Comparison of ENCODE assay signal across 15 cellular contexts in genomic region chr15:88902491-88902835, GRCh38.
"Had no signal": no experiment of that assay in that cellular context is flagged by ENCODE, and none has a peak within 500 bp of the region (broad histone marks: within the 10 kb centered on the region; RNA-seq: fewer than 3 reads in every experiment).

No MANE protein-coding gene starts in this region.

- H3K27ac ChIP-seq: brain microvascular endothelial cell, hepatocyte had no signal

- H3K27ac Mint-ChIP-seq: activated B cell treated with CpG ODN at 0.5 μM for 24 hours; activated T-helper 1 cell treated with anti-CD3 and anti-CD28 coated beads, Interleukin-12 subunit alpha, Interleukin-12 subunit beta, Interleukin-2, Interleukin-4 antibody, amounts not matched to agents 30 ng/mL and 10 ng/mL and 1 ng/mL, durations not matched to agents 14 hours and 24 hours and 36 hours; endodermal cell; type B pancreatic cell had no signal

- H3K9me3 Mint-ChIP-seq: activated B cell treated with CpG ODN at 0.5 μM for 24 hours; activated naive CD8-positive, alpha-beta T cell treated with anti-CD3 and anti-CD28 coated beads, Interleukin-2, amount 10 ng/mL, durations not matched to agents 7 days and 5 days; activated T-helper 1 cell treated with anti-CD3 and anti-CD28 coated beads, Interleukin-12 subunit alpha, Interleukin-12 subunit beta, Interleukin-2, Interleukin-4 antibody, amounts not matched to agents 30 ng/mL and 10 ng/mL and 1 ng/mL, durations not matched to agents 14 hours and 24 hours and 36 hours; endodermal cell; T-helper 1 cell treated with Interleukin-12 subunit alpha and Interleukin-12 subunit beta and Interleukin-4 antibody, amounts not matched to agents 30 μg/mL and 1 μg/mL, for 36 hours; type B pancreatic cell had no signal

- DNase-seq: activated B cell treated with CpG ODN at 0.5 μM for 24 hours; activated CD4-positive, alpha-beta T cell treated with anti-CD3 and anti-CD28 coated beads for 48 hours; activated naive CD4-positive, alpha-beta T cell; activated naive CD8-positive, alpha-beta T cell treated with anti-CD3 and anti-CD28 coated beads, Interleukin-2, amount 10 ng/mL, durations not matched to agents 7 days and 5 days; brain microvascular endothelial cell; endodermal cell; erythroblast; midbrain; stimulated activated CD4-positive, alpha-beta T cell treated with anti-CD3 and anti-CD28 coated beads, Interleukin-4, amount 100 ng/mL, for 1 hour; stimulated activated naive CD4-positive, alpha-beta T cell had no signal

- H3K4me3 Mint-ChIP-seq: activated B cell treated with CpG ODN at 0.5 μM for 24 hours; activated naive CD8-positive, alpha-beta T cell treated with anti-CD3 and anti-CD28 coated beads, Interleukin-2, amount 10 ng/mL, durations not matched to agents 7 days and 5 days; activated T-helper 1 cell treated with anti-CD3 and anti-CD28 coated beads, Interleukin-12 subunit alpha, Interleukin-12 subunit beta, Interleukin-2, Interleukin-4 antibody, amounts not matched to agents 30 ng/mL and 10 ng/mL and 1 ng/mL, durations not matched to agents 14 hours and 24 hours and 36 hours; endodermal cell; T-helper 1 cell treated with Interleukin-12 subunit alpha and Interleukin-12 subunit beta and Interleukin-4 antibody, amounts not matched to agents 30 μg/mL and 1 μg/mL, for 36 hours; type B pancreatic cell had no signal

- H3K4me2 ChIP-seq: hepatocyte had no signal

- H3K36me3 Mint-ChIP-seq: type B pancreatic cell had no signal

- H2AFZ ChIP-seq: hepatocyte had no signal

- H3K27me3 Mint-ChIP-seq: activated B cell treated with CpG ODN at 0.5 μM for 24 hours; activated naive CD8-positive, alpha-beta T cell treated with anti-CD3 and anti-CD28 coated beads, Interleukin-2, amount 10 ng/mL, durations not matched to agents 7 days and 5 days; type B pancreatic cell had no signal

- H3K27me3 ChIP-seq: brain microvascular endothelial cell, hepatocyte had no signal

- H3K4me3 ChIP-seq: hepatocyte, lung had no signal
